Comparison of ENCODE assay signal across 10 cellular contexts in the genomic region with DNA sequence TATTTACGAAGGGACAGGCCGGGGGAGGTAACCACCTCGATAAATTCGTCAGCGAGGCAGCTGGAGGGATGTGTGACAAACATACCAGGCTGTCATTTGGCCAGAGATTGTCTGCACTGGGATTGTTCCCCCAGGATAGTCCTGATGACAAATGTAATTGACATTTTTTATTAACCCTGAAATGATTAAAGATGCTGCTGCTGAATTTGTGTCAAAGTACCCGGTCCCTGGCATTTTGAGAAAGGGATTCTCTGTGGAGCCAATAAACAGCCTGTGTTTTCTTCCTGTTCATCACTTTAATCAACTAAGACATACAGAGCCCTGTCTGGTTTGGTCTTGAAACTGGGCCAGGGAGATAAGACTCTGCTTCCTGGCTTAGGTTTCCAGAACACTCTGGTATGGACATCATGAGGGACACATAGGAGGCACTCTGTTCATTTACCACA.
DNase-seq lines count a peak whose midpoint lies in the region; ATAC-seq, FAIRE-seq and TF ChIP-seq lines count a peak whose summit lies in the region.
"Had no signal": no experiment of that assay in that cellular context is flagged by ENCODE, and none has a peak within 500 bp of the region (broad histone marks: within the 10 kb centered on the region; RNA-seq: fewer than 3 reads in every experiment).

No MANE protein-coding gene starts in this region.

- no peaks in the 10 kb centered on the region for H3K27me3 Mint-ChIP-seq in activated CD4-positive, alpha-beta T cell treated with anti-CD3 and anti-CD28 coated beads, Interleukin-2, amount 10 ng/mL, durations not matched to agents 24 days and 14 days
- no peaks in the 10 kb centered on the region for H3K27me3 Mint-ChIP-seq in natural killer cell (ENCODE audit: low read depth in 2 of 2)

- TF ChIP-seq EP300 in HepG2 (IDR thresholded peaks at IDR 0.05; ENCODE audit: low read depth in 2 of 2, low read length in 2 of 2) (no peak), HepG2 (CRISPR knock-in tag; IDR thresholded peaks at IDR 0.05; ENCODE audit: borderline replicate concordance) (no peak)

- no TSS peak for BruUV-seq in HepG2 (replicated peaks; lab: Mats Ljungman, UMichigan)

- 52% methylated on average over 6 of the region's 6 CpGs for whole genome bisulfite sequencing in right lobe of liver (ENCODE audit: insufficient coverage, low coverage, low lambda C conversion rate, missing lambda C conversion rate)
- WGBS in HepG2 (ENCODE audit: low lambda C conversion rate) = 98% methylated on average over 6 of the region's 6 CpGs
- WGBS in mesodermal cell (ENCODE audit: insufficient coverage in 2 of 2), 2 experiments = 97 to 98% methylated on average over 6 of the region's 6 CpGs

- H3K4me1 Mint-ChIP-seq in activated CD4-positive, alpha-beta T cell treated with anti-CD3 and anti-CD28 coated beads, Interleukin-2, amount 10 ng/mL, durations not matched to agents 24 days and 14 days = peaks cover 23% of the 10 kb centered on the region
- peaks cover 10 to 19% of the 10 kb centered on the region in 2 donors for H3K4me1 Mint-ChIP-seq in natural killer cell

- H3K9me3 ChIP-seq in right lobe of liver = no peaks in the 10 kb centered on the region
- H3K9me3 ChIP-seq in HepG2 (ENCODE audit: low read length) = no peaks in the 10 kb centered on the region
- H3K9me3 ChIP-seq in mesodermal cell (ENCODE audit: control insufficient read depth, low read length) = no peaks in the 10 kb centered on the region

- TF ChIP-seq POLR2A in right lobe of liver (IDR thresholded peaks at IDR 0.05) (no peak), HepG2 (IDR thresholded peaks at IDR 0.05; ENCODE audit: insufficient read depth in 1 of 2, low read depth in 2 of 2, low read length in 2 of 2) (no peak)

- H3K27ac ChIP-seq in right lobe of liver (peak overlapping the region in 1 of 3 donors; percentile 13), HepG2 (ENCODE audit: extremely low read length, insufficient read depth, low read length) (no peak overlapping the region), mesodermal cell (ENCODE audit: low read depth, low read length, severe bottlenecking) (peak overlapping the region; percentile 18)

- FAIRE-seq in HepG2 (lab: Jason Lieb, UNC) = no peak
- FAIRE-seq: GM18507, small intestine had no signal

- H3K79me2 ChIP-seq in HepG2 (ENCODE audit: insufficient read depth, low read length) = no peaks in the 10 kb centered on the region

- H3K27ac Mint-ChIP-seq in activated CD4-positive, alpha-beta T cell treated with anti-CD3 and anti-CD28 coated beads, Interleukin-2, amount 10 ng/mL, durations not matched to agents 24 days and 14 days = no peak overlapping the region
- H3K27ac Mint-ChIP-seq in natural killer cell = no peak overlapping the region

- H3K36me3 Mint-ChIP-seq in activated CD4-positive, alpha-beta T cell treated with anti-CD3 and anti-CD28 coated beads, Interleukin-2, amount 10 ng/mL, durations not matched to agents 24 days and 14 days (ENCODE audit: low read depth) = no peaks in the 10 kb centered on the region
- no peaks in the 10 kb centered on the region for H3K36me3 Mint-ChIP-seq in natural killer cell

- H3K4me2 ChIP-seq in HepG2 (ENCODE audit: low read depth, low read length) = no peak overlapping the region

- intact Hi-C loops in right lobe of liver (cut with DNase I) = loop anchor here (10.0 kb wide), 2 partner anchors 194 to 214 kb away; no protein-coding TSS in a partner anchor
- intact Hi-C loops in HepG2 (cut with micrococcal nuclease; ENCODE audit: unreplicated experiment) = loop anchor here (1.0 kb wide), 1 partner anchor 205 kb away; no protein-coding TSS in a partner anchor
- intact Hi-C loops in activated CD4-positive, alpha-beta T cell treated with anti-CD3 and anti-CD28 coated beads, Interleukin-2, amount 10 ng/mL, durations not matched to agents 24 days and 14 days (cut with micrococcal nuclease) = loop anchor here (2.0 kb wide), 2 partner anchors 204 to 212 kb away; no protein-coding TSS in a partner anchor
- intact Hi-C loops in natural killer cell (cut with micrococcal nuclease) = no loop called here

- no peak overlapping the region for H3K4me3 Mint-ChIP-seq in activated CD4-positive, alpha-beta T cell treated with anti-CD3 and anti-CD28 coated beads, Interleukin-2, amount 10 ng/mL, durations not matched to agents 24 days and 14 days
- no peak overlapping the region for H3K4me3 Mint-ChIP-seq in natural killer cell

- TF ChIP-seq RAD21 in HepG2 (CRISPR knock-in tag; IDR thresholded peaks at IDR 0.05) = no peak

- H3K9me3 Mint-ChIP-seq in activated CD4-positive, alpha-beta T cell treated with anti-CD3 and anti-CD28 coated beads, Interleukin-2, amount 10 ng/mL, durations not matched to agents 24 days and 14 days = no peaks in the 10 kb centered on the region
- no peaks in the 10 kb centered on the region for H3K9me3 Mint-ChIP-seq in natural killer cell

- TF ChIP-seq CTCF in right lobe of liver (IDR thresholded peaks at IDR 0.05) = no peak
- TF ChIP-seq CTCF in HepG2 (CRISPR knock-in tag; IDR thresholded peaks at IDR 0.05) = no peak
- TF ChIP-seq CTCF in natural killer cell (IDR thresholded peaks at IDR 0.05) = no peak

- peaks cover 0 to 9% (median 0%) of the 10 kb centered on the region in 4 donors for H3K4me1 ChIP-seq in right lobe of liver
- peaks cover 18% of the 10 kb centered on the region for H3K4me1 ChIP-seq in HepG2 (ENCODE audit: insufficient read depth, low read length)
- H3K4me1 ChIP-seq in mesodermal cell (ENCODE audit: control insufficient read depth, insufficient read depth, low read length, poor library complexity, severe bottlenecking) = peaks cover 33% of the 10 kb centered on the region

- H3K36me3 ChIP-seq in right lobe of liver (no peaks in the 10 kb centered on the region), HepG2 (replicated peaks in 1 of 2; ENCODE audit: control insufficient read depth in 1 of 2, insufficient read depth in 2 of 2, low read length in 2 of 2) (no peaks in the 10 kb centered on the region), mesodermal cell (ENCODE audit: control insufficient read depth, insufficient read depth, low read length) (no peaks in the 10 kb centered on the region)

- H3K9ac ChIP-seq in HepG2 (ENCODE audit: insufficient read depth, low read depth, low read length) = no peak overlapping the region

- in situ Hi-C loops in HepG2 (cut with HindIII; ENCODE audit: extremely low pct_ligation_motif_present, low pct_unique_long_range_greater_than_20kb) (no loop called here), ACHN (cut with HindIII; ENCODE audit: low pct_ligation_motif_present, low pct_unique_long_range_greater_than_20kb, low sequenced_read_pairs) (no loop called here)

- POLR2A ChIA-PET in HepG2 (lab: Yijun Ruan, JAX) = no interaction called here

- H3K4me3 ChIP-seq in right lobe of liver (no peak overlapping the region), HepG2 (replicated peaks in 1 of 3; ENCODE audit: insufficient read depth in 1 of 3, low read depth in 2 of 3, low read length in 3 of 3) (no peak overlapping the region), mesodermal cell (ENCODE audit: extremely low read depth, insufficient read depth, low read length, poor library complexity, severe bottlenecking) (no peak overlapping the region)

- DNase-seq in right lobe of liver = no peak
- DNase-seq in HepG2 (ENCODE audit: low spot score) = no peak
- peak; percentile 67 for DNase-seq in cerebellum (ENCODE audit: low spot score)
- DNase-seq in activated CD4-positive, alpha-beta T cell treated with anti-CD3 and anti-CD28 coated beads, Interleukin-2, amount 10 ng/mL, durations not matched to agents 24 days and 14 days = no peak
- DNase-seq in ACHN = no peak
- no peak for DNase-seq in natural killer cell
- DNase-seq in ureter (ENCODE audit: low spot score) = no peak

- peak in 3 of 4 donors; percentile 24 to 50 (median 49) for ATAC-seq in right lobe of liver
- no peak for ATAC-seq in HepG2
- no peak for ATAC-seq in natural killer cell

- H3K27me3 ChIP-seq in right lobe of liver (no peaks in the 10 kb centered on the region), HepG2 (ENCODE audit: control insufficient read depth in 1 of 2, insufficient read depth in 2 of 2, low read length in 2 of 2) (no peaks in the 10 kb centered on the region)

- CTCF ChIA-PET in HepG2 (lab: Yijun Ruan, JAX; ENCODE audit: low intra/inter-chr PET ratio, low total read pairs) = interaction anchor here (2.0 kb wide), 1 partner anchor 205 kb away, joined by 15 read pairs; no protein-coding TSS in a partner anchor

- H4K20me1 ChIP-seq in HepG2 (ENCODE audit: insufficient read depth, low read length) = no peaks in the 10 kb centered on the region

- no peak overlapping the region for H2AFZ ChIP-seq in HepG2 (ENCODE audit: low read length)

TF ChIP-seq in HepG2, 621 proteins besides CTCF, POLR2A, EP300 and RAD21:
- TF ChIP-seq ZC3H13 (CRISPR knock-in tag; IDR thresholded peaks at IDR 0.05) (no peak), SUZ12 (IDR thresholded peaks at IDR 0.05; ENCODE audit: low read depth, low read length) (no peak), ZNF841 (CRISPR knock-in tag; IDR thresholded peaks at IDR 0.05; ENCODE audit: borderline replicate concordance) (no peak), FOXK2 (IDR thresholded peaks at IDR 0.05) (no peak)
- TF ChIP-seq, protein P1, sequence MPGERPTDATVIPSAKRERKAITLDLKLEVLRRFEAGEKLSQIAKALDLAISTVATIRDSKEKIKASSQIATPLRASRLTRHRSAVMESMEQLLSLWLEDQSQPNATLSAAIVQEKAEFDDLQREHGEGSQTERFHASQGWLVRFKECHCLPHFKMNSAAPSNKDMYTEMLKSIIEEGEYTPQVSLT (CRISPR knock-in tag; IDR thresholded peaks at IDR 0.05; ENCODE audit: borderline replicate concordance, low read depth) = no peak

Comparison
In these comparisons a context has a peak if more than half of its experiments do, and no peak if none do; other contexts are left out.
1. ATAC-seq: peak in right lobe of liver (3 of 4); none in HepG2 (single experiment) and natural killer cell (0 of 3).